In genomic region chr12:123104076-123104475, GRCh38 we compare ENCODE assay signal across 7 cellular contexts. TPM values are rescaled to one million over a fixed set of nuclear protein-coding genes. Genes with fewer than 3 reads are reported as not detected.
DNase-seq lines count a peak whose midpoint lies in the region; ATAC-seq and TF ChIP-seq lines count a peak whose summit lies in the region.
"Not testable (repeated sequence)": the region's sequence is repeated elsewhere in the genome, so short reads cannot be mapped to it uniquely, and the experiment has no call there.

No MANE protein-coding gene starts in this region.

- H2AK5ac ChIP-seq in mesendoderm (ENCODE audit: low read length), result not testable (repeated sequence)

- H3K9me3 Mint-ChIP-seq in CD4-positive, CD25-positive, alpha-beta regulatory T cell; activated naive CD4-positive, alpha-beta T cell treated with anti-CD3 and anti-CD28 coated beads, Interleukin-2, amount 50 U/mL, for 24 hours; endothelial cell (ENCODE audit: unreplicated experiment); stimulated activated memory B cell treated with anti-CD40 and anti-IgM and Interleukin-4, amounts not matched to agents 10 μg/mL and 1 μg/mL and 100 μg/mL, for 72 hours: not testable (repeated sequence)

- not testable (repeated sequence) for H3K79me2 ChIP-seq in mesendoderm (ENCODE audit: control insufficient read depth, insufficient read depth, low read length)

- H3K27ac Mint-ChIP-seq in CD4-positive, CD25-positive, alpha-beta regulatory T cell, result peak overlapping the region; percentile 2 to 98 (median 97)
- H3K27ac Mint-ChIP-seq in T-helper 17 cell (peak overlapping the region; percentile 29), endothelial cell (ENCODE audit: unreplicated experiment) (peak overlapping the region; percentile 7)
- peak overlapping the region; percentile 35 for H3K27ac Mint-ChIP-seq in activated naive CD4-positive, alpha-beta T cell treated with anti-CD3 and anti-CD28 coated beads, Interleukin-2, amount 50 U/mL, for 24 hours
- H3K27ac Mint-ChIP-seq in stimulated activated memory B cell treated with anti-CD40 and anti-IgM and Interleukin-4, amounts not matched to agents 10 μg/mL and 1 μg/mL and 100 μg/mL, for 72 hours, result peak overlapping the region; percentile 98

- ATAC-seq in CD4-positive, CD25-positive, alpha-beta regulatory T cell (ENCODE audit: low read depth in 2 of 2); T-helper 17 cell; stimulated activated memory B cell treated with anti-CD40 and anti-IgM and Interleukin-4, amounts not matched to agents 10 μg/mL and 1 μg/mL and 100 μg/mL, for 72 hours: not testable (repeated sequence)

- not testable (repeated sequence) for H3K27me3 Mint-ChIP-seq in CD4-positive, CD25-positive, alpha-beta regulatory T cell; T-helper 17 cell; activated naive CD4-positive, alpha-beta T cell treated with anti-CD3 and anti-CD28 coated beads, Interleukin-2, amount 50 U/mL, for 24 hours; endothelial cell (ENCODE audit: unreplicated experiment); stimulated activated memory B cell treated with anti-CD40 and anti-IgM and Interleukin-4, amounts not matched to agents 10 μg/mL and 1 μg/mL and 100 μg/mL, for 72 hours

- H2BK15ac ChIP-seq in mesendoderm (replicated peaks; ENCODE audit: low read depth), result not testable (repeated sequence)

- H3K4me1 ChIP-seq in CD4-positive, CD25-positive, alpha-beta regulatory T cell (ENCODE audit: control insufficient read depth, insufficient read depth, low read length, poor library complexity, severe bottlenecking), result peaks cover 52% of the 10 kb centered on the region
- peaks cover 0 to 77% of the 10 kb centered on the region in 2 donors for H3K4me1 ChIP-seq in right atrium auricular region
- H3K4me1 ChIP-seq in mesendoderm (ENCODE audit: control insufficient read depth, low read depth, low read length), result peaks cover 40% of the 10 kb centered on the region

- not testable (repeated sequence) for H3K79me1 ChIP-seq in mesendoderm (ENCODE audit: low read length)

- not testable (repeated sequence) for H3K56ac ChIP-seq in mesendoderm (ENCODE audit: low read length)

- peak overlapping the region; percentile 4 for H2BK120ac ChIP-seq in mesendoderm (ENCODE audit: low read depth, low read length)

- H4K8ac ChIP-seq in mesendoderm (ENCODE audit: low read depth, low read length), result not testable (repeated sequence)

- not testable (repeated sequence) for H3K18ac ChIP-seq in mesendoderm (ENCODE audit: low read length)

- not testable (repeated sequence) for H3K36me3 ChIP-seq in CD4-positive, CD25-positive, alpha-beta regulatory T cell (ENCODE audit: control insufficient read depth, insufficient read depth, low read length); right atrium auricular region; mesendoderm (ENCODE audit: control insufficient read depth, insufficient read depth, low read length)

- H3K36me3 Mint-ChIP-seq in CD4-positive, CD25-positive, alpha-beta regulatory T cell, result peaks cover 44% of the 10 kb centered on the region
- not testable (repeated sequence) for H3K36me3 Mint-ChIP-seq in T-helper 17 cell (ENCODE audit: low read depth)
- peaks cover 10% of the 10 kb centered on the region for H3K36me3 Mint-ChIP-seq in activated naive CD4-positive, alpha-beta T cell treated with anti-CD3 and anti-CD28 coated beads, Interleukin-2, amount 50 U/mL, for 24 hours
- peaks cover 10% of the 10 kb centered on the region for H3K36me3 Mint-ChIP-seq in endothelial cell (ENCODE audit: low read depth, unreplicated experiment)
- peaks cover 16% of the 10 kb centered on the region for H3K36me3 Mint-ChIP-seq in stimulated activated memory B cell treated with anti-CD40 and anti-IgM and Interleukin-4, amounts not matched to agents 10 μg/mL and 1 μg/mL and 100 μg/mL, for 72 hours

- WGBS in mesendoderm (ENCODE audit: extremely low coverage, insufficient coverage, low lambda C conversion rate), result no CpG with 5 or more reads among the region's 12 CpGs

- not testable (repeated sequence) for H3K4me2 ChIP-seq in mesendoderm (ENCODE audit: low read length)

- H3K27ac ChIP-seq in CD4-positive, CD25-positive, alpha-beta regulatory T cell (ENCODE audit: insufficient read depth, low read length, poor library complexity, severe bottlenecking), result not testable (repeated sequence)
- H3K27ac ChIP-seq in right atrium auricular region (peak overlapping the region; percentile 63 to 87), mesendoderm (ENCODE audit: low read depth, low read length) (peak overlapping the region; percentile 28)

- H3K9me3 ChIP-seq in CD4-positive, CD25-positive, alpha-beta regulatory T cell (ENCODE audit: control insufficient read depth in 2 of 2, low read length in 2 of 2); T-helper 17 cell (ENCODE audit: control insufficient read depth, low read length, poor library complexity, severe bottlenecking); right atrium auricular region: not testable (repeated sequence)

- DNase-seq in CD4-positive, CD25-positive, alpha-beta regulatory T cell; T-helper 17 cell; endothelial cell (ENCODE audit: low spot score); right atrium auricular region (ENCODE audit: low spot score); mesendoderm: not testable (repeated sequence)

- H2BK5ac ChIP-seq in mesendoderm (ENCODE audit: low read length), result not testable (repeated sequence)

- not testable (repeated sequence) for TF ChIP-seq CTCF in endothelial cell (IDR thresholded peaks at IDR 0.05; ENCODE audit: unreplicated experiment); right atrium auricular region (IDR thresholded peaks at IDR 0.05)

- not testable (repeated sequence) for H3K4ac ChIP-seq in mesendoderm (ENCODE audit: low read depth, low read length)

- peaks cover 21 to 90% (median 48%) of the 10 kb centered on the region in 4 donors for H3K4me1 Mint-ChIP-seq in CD4-positive, CD25-positive, alpha-beta regulatory T cell
- peaks cover 37% of the 10 kb centered on the region for H3K4me1 Mint-ChIP-seq in T-helper 17 cell
- peaks cover 64% of the 10 kb centered on the region for H3K4me1 Mint-ChIP-seq in activated naive CD4-positive, alpha-beta T cell treated with anti-CD3 and anti-CD28 coated beads, Interleukin-2, amount 50 U/mL, for 24 hours
- peaks cover 60% of the 10 kb centered on the region for H3K4me1 Mint-ChIP-seq in endothelial cell (ENCODE audit: unreplicated experiment)
- H3K4me1 Mint-ChIP-seq in stimulated activated memory B cell treated with anti-CD40 and anti-IgM and Interleukin-4, amounts not matched to agents 10 μg/mL and 1 μg/mL and 100 μg/mL, for 72 hours, result peaks cover 46% of the 10 kb centered on the region

- not testable (repeated sequence) for H3K27me3 ChIP-seq in CD4-positive, CD25-positive, alpha-beta regulatory T cell (ENCODE audit: control insufficient read depth, insufficient read depth, low read length); right atrium auricular region; mesendoderm (ENCODE audit: insufficient read depth, low read length, poor library complexity)

- not testable (repeated sequence) for H3K4me3 ChIP-seq in CD4-positive, CD25-positive, alpha-beta regulatory T cell (ENCODE audit: low read depth, low read length); mesendoderm (ENCODE audit: low read length)
- peak overlapping the region in 1 of 2 donors; percentile 12 for H3K4me3 ChIP-seq in right atrium auricular region

- not testable (repeated sequence) for H3K9ac ChIP-seq in mesendoderm (ENCODE audit: low read length)

- H4K5ac ChIP-seq in mesendoderm (ENCODE audit: low read length), result not testable (repeated sequence)

- not testable (repeated sequence) for H3K23ac ChIP-seq in mesendoderm (ENCODE audit: low read length)

- H3K4me3 Mint-ChIP-seq in CD4-positive, CD25-positive, alpha-beta regulatory T cell; T-helper 17 cell; activated naive CD4-positive, alpha-beta T cell treated with anti-CD3 and anti-CD28 coated beads, Interleukin-2, amount 50 U/mL, for 24 hours; stimulated activated memory B cell treated with anti-CD40 and anti-IgM and Interleukin-4, amounts not matched to agents 10 μg/mL and 1 μg/mL and 100 μg/mL, for 72 hours: not testable (repeated sequence)
- H3K4me3 Mint-ChIP-seq in endothelial cell (ENCODE audit: unreplicated experiment), result peak overlapping the region; percentile 67

RNA-seq across cellular contexts. Expression of gene PITPNM2, which starts 46.8 kb away (rescaled TPM):
- 57.2 TPM for total RNA-seq in CD4-positive, CD25-positive, alpha-beta regulatory T cell
- 1 to 10 TPM; 2.2 to 4.5 (median 3.9) TPM for polyA plus RNA-seq in CD4-positive, CD25-positive, alpha-beta regulatory T cell
- total RNA-seq in T-helper 17 cell (10 to 100 TPM; 21.7 to 47.9 TPM), endothelial cell (ENCODE audit: unreplicated experiment) (14.3 TPM), right atrium auricular region (10 to 100 TPM in 1 of 2 donors, 1 to 10 TPM in 1; 9.4 to 10.5 TPM)
- 7.1 TPM for polyA plus RNA-seq in mesendoderm (2013, experiment 1 of 2)
- polyA plus RNA-seq in mesendoderm (2013, experiment 2 of 2), result 7.1 TPM

Comparison
In these comparisons a context has a peak if more than half of its experiments do, and no peak if none do; other contexts are left out.
1. H3K27ac Mint-ChIP-seq: peak in every context shown above with its lines; median percentile 98 in stimulated activated memory B cell treated with anti-CD40 and anti-IgM and Interleukin-4, amounts not matched to agents 10 μg/mL and 1 μg/mL and 100 μg/mL, for 72 hours; 97 in CD4-positive, CD25-positive, alpha-beta regulatory T cell; 35 in activated naive CD4-positive, alpha-beta T cell treated with anti-CD3 and anti-CD28 coated beads, Interleukin-2, amount 50 U/mL, for 24 hours; 29 in T-helper 17 cell; 7 in endothelial cell.